ENCODE assay signal across 8 cellular contexts in the genomic region with DNA sequence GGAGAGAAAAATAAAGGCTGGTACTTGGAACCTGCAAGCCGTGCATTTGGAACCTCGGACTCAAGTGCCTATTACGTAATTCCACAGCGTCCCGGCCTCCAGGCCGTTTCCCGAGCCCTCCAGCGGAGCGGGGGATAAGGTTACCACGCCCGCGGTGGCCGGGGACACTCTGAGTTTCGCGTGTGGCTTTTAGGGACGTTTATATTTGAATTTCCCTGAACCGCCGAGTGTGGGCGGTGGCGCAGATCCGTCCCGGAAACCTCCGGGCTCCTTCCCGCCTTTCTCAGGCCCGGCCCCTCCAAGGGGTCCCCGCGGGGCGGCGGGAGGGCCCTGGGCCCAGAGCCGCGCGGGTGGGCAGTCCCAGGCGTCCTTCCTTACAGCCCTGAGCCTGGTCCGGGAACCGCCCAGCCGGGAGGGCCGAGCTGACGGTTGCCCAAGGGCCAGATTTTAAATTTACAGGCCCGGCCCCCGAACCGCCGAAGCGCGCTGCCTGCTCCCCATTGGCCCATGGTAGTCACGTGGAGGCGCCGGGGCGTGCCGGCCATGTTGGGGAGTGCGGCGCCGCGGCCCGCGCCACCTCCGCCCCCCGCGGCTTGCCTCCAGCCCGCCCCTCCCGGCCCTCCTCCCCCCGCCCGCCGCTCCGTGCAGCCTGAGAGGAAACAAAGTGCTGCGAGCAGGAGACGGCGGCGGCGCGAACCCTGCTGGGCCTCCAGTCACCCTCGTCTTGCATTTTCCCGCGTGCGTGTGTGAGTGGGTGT. TPM values are rescaled to one million over a fixed set of nuclear protein-coding genes. Genes with fewer than 3 reads are reported as not detected.
DNase-seq lines count a peak whose midpoint lies in the region; ATAC-seq and TF ChIP-seq lines count a peak whose summit lies in the region.

A gene with protein sequence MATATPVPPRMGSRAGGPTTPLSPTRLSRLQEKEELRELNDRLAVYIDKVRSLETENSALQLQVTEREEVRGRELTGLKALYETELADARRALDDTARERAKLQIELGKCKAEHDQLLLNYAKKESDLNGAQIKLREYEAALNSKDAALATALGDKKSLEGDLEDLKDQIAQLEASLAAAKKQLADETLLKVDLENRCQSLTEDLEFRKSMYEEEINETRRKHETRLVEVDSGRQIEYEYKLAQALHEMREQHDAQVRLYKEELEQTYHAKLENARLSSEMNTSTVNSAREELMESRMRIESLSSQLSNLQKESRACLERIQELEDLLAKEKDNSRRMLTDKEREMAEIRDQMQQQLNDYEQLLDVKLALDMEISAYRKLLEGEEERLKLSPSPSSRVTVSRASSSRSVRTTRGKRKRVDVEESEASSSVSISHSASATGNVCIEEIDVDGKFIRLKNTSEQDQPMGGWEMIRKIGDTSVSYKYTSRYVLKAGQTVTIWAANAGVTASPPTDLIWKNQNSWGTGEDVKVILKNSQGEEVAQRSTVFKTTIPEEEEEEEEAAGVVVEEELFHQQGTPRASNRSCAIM (plus strand): TSS at position 638 of the 758 bp plus-strand sequence. CDS start 373 bp downstream, outside the sequence.

- POLR2A ChIA-PET in PC-3 (lab: Charles Lee; ENCODE audit: unreplicated experiment), result interaction anchor here (0.6 kb wide), 1 partner anchor 253 kb away, joined by 7 read pairs; no protein-coding TSS in a partner anchor

- peaks cover 28% of the 10 kb centered on the region for H4K20me1 ChIP-seq in PC-3 (ENCODE audit: low read length)

- H3K27me3 ChIP-seq in PC-3 (ENCODE audit: low read length), result no peaks in the 10 kb centered on the region

- CTCF ChIA-PET in PC-3 (lab: Charles Lee), result interaction anchor here (0.5 kb wide), 1 partner anchor 238 kb away, joined by 3 read pairs; no protein-coding TSS in a partner anchor

- no peaks in the 10 kb centered on the region for H3K9me2 ChIP-seq in PC-3 (replicated peaks; ENCODE audit: low read length)

- no TSS peak for BruUV-seq in PC-3 (replicated peaks; lab: Mats Ljungman, UMichigan)

- ATAC-seq in GM21717 (IDR thresholded peaks at IDR 0.05; ENCODE audit: unreplicated experiment), result peak; percentile 58
- peak; percentile 70 for ATAC-seq in PC-3
- peak; percentile 87 for ATAC-seq in mucosa of descending colon

- intact Hi-C loops in PC-3 (cut with micrococcal nuclease) (loop anchor here (2.0 to 10.0 kb wide), 2 partner anchors 176 to 432 kb away; partner anchors contain the start of gene PHAX), mucosa of descending colon (cut with DNase I, micrococcal nuclease) (no loop called here)

- H3K27ac ChIP-seq in PC-3 (ENCODE audit: low read length), result peak within 1 kb of the TSS; percentile 87

- peak within 1 kb of the TSS; percentile 93 for H2AFZ ChIP-seq in PC-3 (ENCODE audit: low read length)

- H3K4me3 ChIP-seq in Jurkat, Clone E6-1 (ENCODE audit: low read length), result peak within 1 kb of the TSS; percentile 80
- peak within 1 kb of the TSS; percentile 81 for H3K4me3 ChIP-seq in PC-3 (ENCODE audit: low read length)
- H3K4me3 ChIP-seq in epithelial cell of esophagus (ENCODE audit: low read length), result peak within 1 kb of the TSS; percentile 85
- peak within 1 kb of the TSS; percentile 50 for H3K4me3 ChIP-seq in mucosa of descending colon

- H3K4me1 ChIP-seq in PC-3 (ENCODE audit: insufficient read depth, low read length), result peaks cover 13% of the 10 kb centered on the region
- peaks cover 13% of the 10 kb centered on the region for H3K4me1 ChIP-seq in mucosa of descending colon (ENCODE audit: low read depth)

- peak within 1 kb of the TSS; percentile 87 for H3K4me2 ChIP-seq in PC-3 (ENCODE audit: low read length)

- DNase-seq in DMS53 (lab: John Stamatoyannopoulos, UW), result peak; percentile 99
- DNase-seq in Jurkat, Clone E6-1 (ENCODE audit: low read depth, low spot score), result peak; percentile 90
- DNase-seq in PC-3, result peak; percentile 96
- peak; percentile 87 for DNase-seq in activated T-cell treated with anti-CD3 and anti-CD28 coated beads for 4 hours
- DNase-seq in epithelial cell of esophagus (ENCODE audit: low read depth), result peak; percentile 95
- DNase-seq in mucosa of descending colon, result peak; percentile 96 to 98 (median 97)
- peak; percentile 87 for DNase-seq in stimulated activated CD8-positive, alpha-beta memory T cell treated with anti-CD3 and anti-CD28 coated beads, Interleukin-4, amount 100 ng/mL, for 1 hour (ENCODE audit: low read depth in 2 of 2, low spot score in 1 of 2)

- TF ChIP-seq CTCF in PC-3 (conservative IDR thresholded peaks at IDR 0.05; ENCODE audit: low read depth, low read length), result no peak
- TF ChIP-seq CTCF in epithelial cell of esophagus (IDR thresholded peaks at IDR 0.05; ENCODE audit: insufficient read depth, low read depth, low read length, missing control alignments), result no peak
- no peak for TF ChIP-seq CTCF in mucosa of descending colon (IDR thresholded peaks at IDR 0.05)

- H3K9ac ChIP-seq in PC-3 (ENCODE audit: low read length), result peak within 1 kb of the TSS; percentile 98

- H3K79me2 ChIP-seq in PC-3 (ENCODE audit: low read length), result peaks cover 48% of the 10 kb centered on the region

- H3K36me3 ChIP-seq in PC-3 (ENCODE audit: low read depth, low read length) (no peaks in the 10 kb centered on the region; the same call in 1 of the 2 replicates), mucosa of descending colon (ENCODE audit: low read depth) (peaks cover 6% of the 10 kb centered on the region)

- no peaks in the 10 kb centered on the region for H3F3A ChIP-seq in PC-3 (ENCODE audit: low read length, unreplicated experiment)

- H3K9me3 ChIP-seq in PC-3 (ENCODE audit: low read length) (no peaks in the 10 kb centered on the region), mucosa of descending colon (no peaks in the 10 kb centered on the region)

RNA-seq across cellular contexts. Expression of the gene that starts here (rescaled TPM):
- polyA plus RNA-seq in Jurkat, Clone E6-1 (2012; ENCODE audit: insufficient read depth, insufficient read length), result 261 TPM
- total RNA-seq in PC-3 (2014; rRNA removed) (119 and 151 TPM in 2 replicates), mucosa of descending colon (10 to 100 TPM; 14.1 to 81.8 (median 30.6) TPM)

Comparison
In these comparisons a context has a peak if more than half of its experiments do, and no peak if none do; other contexts are left out.
1. Peak in every context shown above with its lines: DNase-seq, ATAC-seq, H3K4me3 ChIP-seq and H3K27ac ChIP-seq.